8 cellular contexts compared by ENCODE assay signal in the genomic region with DNA sequence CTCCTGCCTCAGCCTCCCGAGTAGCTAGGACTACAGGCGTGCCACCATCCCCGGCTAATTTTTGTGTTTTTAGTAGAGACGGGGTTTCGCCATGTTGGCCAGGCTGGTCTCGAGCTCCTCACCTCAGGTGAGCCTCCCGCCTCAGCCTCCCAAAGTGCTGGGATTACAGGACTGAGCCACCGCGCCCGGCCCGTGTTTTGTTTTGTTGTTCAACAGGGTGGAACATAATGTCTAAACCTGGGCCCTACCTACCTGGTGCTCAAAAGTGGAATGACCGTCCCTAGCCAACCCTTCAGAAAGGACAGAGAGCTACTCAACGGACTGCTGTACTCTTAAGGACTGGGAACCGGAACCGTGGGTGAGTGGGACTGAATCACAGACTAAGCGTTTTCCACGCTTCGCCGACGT. TPM values are rescaled to one million over a fixed set of nuclear protein-coding genes. Genes with fewer than 3 reads are reported as not detected.
DNase-seq lines count a peak whose midpoint lies in the region; ATAC-seq and TF ChIP-seq lines count a peak whose summit lies in the region.

No MANE protein-coding gene starts in this region.

- no peaks in the 10 kb centered on the region for H3K27me3 ChIP-seq in osteoblast (ENCODE audit: insufficient read depth, low read length)

- intact Hi-C loops in OCI-LY7 (cut with micrococcal nuclease; ENCODE audit: unreplicated experiment) = loop anchor here (1.0 kb wide), 3 partner anchors 16 to 89 kb away; a partner anchor contains a TSS

- CTCF ChIA-PET in OCI-LY7 (lab: Charles Lee; ENCODE audit: unreplicated experiment) = interaction anchor here (0.5 to 1.3 kb wide), 4 partner anchors 26 to 242 kb away, joined by 3 to 5 read pairs (median 4); a partner anchor contains a TSS

- H3K9me3 ChIP-seq in ES-I3 (ENCODE audit: control insufficient read depth, insufficient read depth, low read length) (no peaks in the 10 kb centered on the region), OCI-LY7 (ENCODE audit: low read length) (no peaks in the 10 kb centered on the region), osteoblast (ENCODE audit: low read depth, low read length) (no peaks in the 10 kb centered on the region)

- H3K4me1 ChIP-seq in ES-I3 (ENCODE audit: insufficient read depth, low read length) (peaks cover 8% of the 10 kb centered on the region), OCI-LY7 (ENCODE audit: insufficient read depth, low read length, poor library complexity, severe bottlenecking) (peaks cover 32% of the 10 kb centered on the region), osteoblast (ENCODE audit: insufficient read depth, low read length) (peaks cover 16% of the 10 kb centered on the region)

- POLR2A ChIA-PET in OCI-LY7 (lab: Charles Lee) = interaction anchor here (0.7 to 3.3 kb wide), 9 partner anchors 14 to 206 kb away, joined by 3 to 19 read pairs (median 4); a partner anchor contains a TSS

- no peak for TF ChIP-seq CTCF in OCI-LY7 (conservative IDR thresholded peaks at IDR 0.05; ENCODE audit: low read length)
- no peak for TF ChIP-seq CTCF in epithelial cell of esophagus (IDR thresholded peaks at IDR 0.05; ENCODE audit: insufficient read depth, low read depth, low read length, missing control alignments)
- no peak for TF ChIP-seq CTCF in osteoblast (IDR thresholded peaks at IDR 0.05; ENCODE audit: extremely low read depth, low read depth, low read length)

- DNase-seq in OCI-LY7 (ENCODE audit: low spot score) = peak; percentile 47
- no peak for DNase-seq in epithelial cell of esophagus (ENCODE audit: low read depth)
- DNase-seq in osteoblast (ENCODE audit: insufficient read length, low spot score, missing footprints) = peak; percentile 79
- no peak for DNase-seq in midbrain (lab: John Stamatoyannopoulos, UW)
- no peak for DNase-seq in KG1 (lab: John Stamatoyannopoulos, UW)
- DNase-seq in NCI-H524 treated with DMSO at 0.1 percent for 48 hours (lab: John Stamatoyannopoulos, UW) = no peak

- no TSS peak for BruUV-seq in OCI-LY7 (replicated peaks; lab: Mats Ljungman, UMichigan)

- H3K9ac ChIP-seq in ES-I3 (ENCODE audit: low read depth, low read length) = peak overlapping the region; percentile 79

- H3K4me2 ChIP-seq in OCI-LY7 (ENCODE audit: low read length) (peak overlapping the region; percentile 90), osteoblast (ENCODE audit: insufficient read depth, low read length) (peak overlapping the region; percentile 87)

- H4K20me1 ChIP-seq in OCI-LY7 (ENCODE audit: insufficient read depth, low read length) = peaks cover 10% of the 10 kb centered on the region
- no peaks in the 10 kb centered on the region for H4K20me1 ChIP-seq in osteoblast (ENCODE audit: insufficient read depth, low read length)

- H3K36me3 ChIP-seq in ES-I3 (ENCODE audit: insufficient read depth, low read length) = no peaks in the 10 kb centered on the region; the same call in 1 of the 2 replicates
- H3K36me3 ChIP-seq in OCI-LY7 (ENCODE audit: insufficient read depth, low read length) = peaks cover 39% of the 10 kb centered on the region
- no peaks in the 10 kb centered on the region for H3K36me3 ChIP-seq in osteoblast (ENCODE audit: insufficient read depth, low read length)

- no peaks in the 10 kb centered on the region for H3K9me2 ChIP-seq in OCI-LY7 (ENCODE audit: insufficient read depth, low read length)

- H3K79me2 ChIP-seq in OCI-LY7 (ENCODE audit: insufficient read depth, low read depth, low read length) = peaks cover 43% of the 10 kb centered on the region
- peaks cover 42% of the 10 kb centered on the region for H3K79me2 ChIP-seq in osteoblast (ENCODE audit: insufficient read depth, low read length)

- peak overlapping the region; percentile 79 for H3K4me3 ChIP-seq in OCI-LY7 (ENCODE audit: low read depth, low read length, poor library complexity, severe bottlenecking)
- H3K4me3 ChIP-seq in epithelial cell of esophagus (ENCODE audit: low read length) = peak overlapping the region; percentile 85
- H3K4me3 ChIP-seq in osteoblast (ENCODE audit: insufficient read depth, low read length) = peak overlapping the region; percentile 98

- ATAC-seq in HG03095 (IDR thresholded peaks at IDR 0.05; ENCODE audit: unreplicated experiment) = no peak

- H2AFZ ChIP-seq in OCI-LY7 (ENCODE audit: low read length) (peak overlapping the region; percentile 92), osteoblast (ENCODE audit: low read length) (peak overlapping the region; percentile 95)

- H3K27ac ChIP-seq in OCI-LY7 (ENCODE audit: low read depth, low read length, poor library complexity, severe bottlenecking) (peak overlapping the region; percentile 72), osteoblast (ENCODE audit: low read depth, low read length) (peak overlapping the region; percentile 61)

RNA-seq across cellular contexts. Expression of a gene that starts 0.8 kb away (rescaled TPM):
- 315 and 339 TPM in 2 replicates for total RNA-seq in OCI-LY7 (2014; rRNA removed; shearing (Covaris generic))
- total RNA-seq in OCI-LY7 (2022) = 232 and 253 TPM in 2 replicates
- 8.3 and 12.4 TPM in 2 replicates for total RNA-seq in osteoblast

RNA-seq across cellular contexts. Expression of a gene that starts 11.7 kb away (rescaled TPM):
- not detected in 2 replicates for total RNA-seq in OCI-LY7 (2014; rRNA removed; shearing (Covaris generic))
- total RNA-seq in OCI-LY7 (2022) = not detected in 2 replicates
- total RNA-seq in osteoblast = not detected in 2 replicates

RNA-seq across cellular contexts. Expression of a gene that starts 16.6 kb away (rescaled TPM):
- total RNA-seq in OCI-LY7 (2014; rRNA removed; shearing (Covaris generic)) = 384 and 471 TPM in 2 replicates
- total RNA-seq in OCI-LY7 (2022) (484 and 531 TPM in 2 replicates), osteoblast (221 and 267 TPM in 2 replicates)

RNA-seq across cellular contexts. Expression of a gene that starts 22.2 kb away (rescaled TPM):
- total RNA-seq in OCI-LY7 (2014; rRNA removed; shearing (Covaris generic)) = 0.09 TPM in 1 of 2 replicates, not detected in the other
- 3.2 and 3.4 TPM in 2 replicates for total RNA-seq in OCI-LY7 (2022)
- total RNA-seq in osteoblast = 1.4 and 4.1 TPM in 2 replicates

RNA-seq across cellular contexts. Expression of a gene that starts 26.2 kb away (rescaled TPM):
- 59.4 and 62.7 TPM in 2 replicates for total RNA-seq in OCI-LY7 (2014; rRNA removed; shearing (Covaris generic))
- total RNA-seq in OCI-LY7 (2022) = 43.4 and 51.7 TPM in 2 replicates
- total RNA-seq in osteoblast = 16.8 and 19.9 TPM in 2 replicates

Comparison
In these comparisons a context has a peak if more than half of its experiments do, and no peak if none do; other contexts are left out.
1. DNase-seq: peak in OCI-LY7 (single experiment) and osteoblast (single experiment); none in epithelial cell of esophagus (single experiment), midbrain (single experiment), KG1 (single experiment) and NCI-H524 treated with DMSO at 0.1 percent for 48 hours (single experiment).
2. RNA of a gene that starts 0.8 kb away (total RNA-seq): 232 to 339 TPM in OCI-LY7; 8.3 to 12.4 TPM in osteoblast; every median in the first group is over 10 times any median in the second.
3. Peak in every context shown above with its lines, with median percentiles within 50 percentile points of each other: H3K4me3 ChIP-seq.